2 cellular contexts compared by ENCODE assay signal in the genomic region with DNA sequence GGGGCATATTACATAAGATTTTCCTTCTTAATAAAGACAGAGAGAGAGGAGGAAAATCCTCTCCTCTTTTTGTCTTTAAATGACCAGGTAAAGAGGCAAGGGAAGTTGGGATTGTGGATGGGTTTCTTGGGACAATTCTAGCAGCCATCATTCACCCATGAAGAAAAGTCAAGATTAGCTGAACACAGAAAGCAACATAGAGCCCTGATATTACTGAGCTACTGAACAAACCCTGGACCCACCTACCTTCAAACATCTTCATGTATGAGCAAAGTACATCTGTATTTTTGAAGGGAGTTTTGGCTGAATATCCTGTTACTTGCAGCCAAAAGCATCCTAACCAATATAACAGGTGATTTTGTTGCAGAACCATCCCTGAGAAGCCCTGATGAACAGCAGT.
TF ChIP-seq lines count a peak whose summit lies in the region.

No MANE protein-coding gene starts in this region.

TF ChIP-seq in HEK293, 187 proteins besides CTCF, POLR2A, EP300 and RAD21 (continued from another document):
- TF ChIP-seq ZBTB17 (tag by site-specific recombination; IDR thresholded peaks at IDR 0.05) (peak; percentile 78), ZNF514 (tag by site-specific recombination; IDR thresholded peaks at IDR 0.05) (no peak)

TF ChIP-seq in neural cell, 6 proteins besides CTCF, POLR2A, EP300 and RAD21 (continued from another document):
- TF ChIP-seq, protein P1, sequence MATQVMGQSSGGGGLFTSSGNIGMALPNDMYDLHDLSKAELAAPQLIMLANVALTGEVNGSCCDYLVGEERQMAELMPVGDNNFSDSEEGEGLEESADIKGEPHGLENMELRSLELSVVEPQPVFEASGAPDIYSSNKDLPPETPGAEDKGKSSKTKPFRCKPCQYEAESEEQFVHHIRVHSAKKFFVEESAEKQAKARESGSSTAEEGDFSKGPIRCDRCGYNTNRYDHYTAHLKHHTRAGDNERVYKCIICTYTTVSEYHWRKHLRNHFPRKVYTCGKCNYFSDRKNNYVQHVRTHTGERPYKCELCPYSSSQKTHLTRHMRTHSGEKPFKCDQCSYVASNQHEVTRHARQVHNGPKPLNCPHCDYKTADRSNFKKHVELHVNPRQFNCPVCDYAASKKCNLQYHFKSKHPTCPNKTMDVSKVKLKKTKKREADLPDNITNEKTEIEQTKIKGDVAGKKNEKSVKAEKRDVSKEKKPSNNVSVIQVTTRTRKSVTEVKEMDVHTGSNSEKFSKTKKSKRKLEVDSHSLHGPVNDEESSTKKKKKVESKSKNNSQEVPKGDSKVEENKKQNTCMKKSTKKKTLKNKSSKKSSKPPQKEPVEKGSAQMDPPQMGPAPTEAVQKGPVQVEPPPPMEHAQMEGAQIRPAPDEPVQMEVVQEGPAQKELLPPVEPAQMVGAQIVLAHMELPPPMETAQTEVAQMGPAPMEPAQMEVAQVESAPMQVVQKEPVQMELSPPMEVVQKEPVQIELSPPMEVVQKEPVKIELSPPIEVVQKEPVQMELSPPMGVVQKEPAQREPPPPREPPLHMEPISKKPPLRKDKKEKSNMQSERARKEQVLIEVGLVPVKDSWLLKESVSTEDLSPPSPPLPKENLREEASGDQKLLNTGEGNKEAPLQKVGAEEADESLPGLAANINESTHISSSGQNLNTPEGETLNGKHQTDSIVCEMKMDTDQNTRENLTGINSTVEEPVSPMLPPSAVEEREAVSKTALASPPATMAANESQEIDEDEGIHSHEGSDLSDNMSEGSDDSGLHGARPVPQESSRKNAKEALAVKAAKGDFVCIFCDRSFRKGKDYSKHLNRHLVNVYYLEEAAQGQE (IDR thresholded peaks at IDR 0.05; ENCODE audit: borderline replicate concordance), result no peak
- TF ChIP-seq TAF1 (IDR thresholded peaks at IDR 0.05; ENCODE audit: low read depth) (no peak), EZH2 (IDR thresholded peaks at IDR 0.05; ENCODE audit: borderline replicate concordance, insufficient read depth, low read length, poor library complexity, severe bottlenecking) (no peak)
